ENCODE assay signal across 14 cellular contexts in the genomic region with DNA sequence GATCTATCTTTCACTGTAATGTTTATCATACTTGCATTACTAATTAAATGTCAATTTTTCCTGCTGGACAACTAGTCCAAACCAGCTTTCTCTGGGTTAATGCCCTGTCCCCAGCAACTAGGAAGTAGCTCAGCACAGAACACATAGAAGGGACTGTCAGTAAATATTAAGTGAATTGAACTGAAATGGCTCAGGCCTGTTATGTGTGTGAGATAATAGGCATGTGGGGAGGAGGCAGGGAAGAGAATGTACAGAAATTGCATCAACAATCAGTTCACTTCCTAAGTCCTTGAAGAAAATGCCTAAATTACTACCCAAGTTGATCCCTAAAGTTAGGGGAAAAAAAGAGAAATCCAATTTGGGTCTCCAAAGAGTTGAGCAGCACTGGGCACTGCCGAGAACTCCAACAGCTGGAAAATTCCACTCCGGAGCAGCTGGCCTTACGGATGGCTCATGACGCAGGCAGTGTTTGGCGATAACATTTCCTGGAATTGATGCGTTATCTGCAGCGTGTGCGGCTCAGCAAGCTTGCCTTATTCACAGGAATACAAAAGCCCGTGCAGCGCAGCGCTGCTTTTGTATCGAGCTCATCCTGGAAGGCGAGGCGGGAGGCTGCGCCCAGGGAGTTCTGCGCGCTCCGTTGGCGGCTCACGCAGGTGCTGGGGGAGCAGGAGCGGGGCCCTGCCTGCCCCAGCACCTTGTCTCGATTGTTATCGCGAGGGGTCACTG.
DNase-seq lines count a peak whose midpoint lies in the region; ATAC-seq and TF ChIP-seq lines count a peak whose summit lies in the region.
"Had no signal": no experiment of that assay in that cellular context is flagged by ENCODE, and none has a peak within 500 bp of the region (broad histone marks: within the 10 kb centered on the region; RNA-seq: fewer than 3 reads in every experiment).

No MANE protein-coding gene starts in this region.

- CTCF ChIA-PET in CD4-positive, alpha-beta T cell (lab: Charles Lee), result no interaction called here

- no peak overlapping the region for H3K4me3 Mint-ChIP-seq in CD4-positive, alpha-beta T cell

- H3K9me3 Mint-ChIP-seq in CD4-positive, alpha-beta T cell, result no peaks in the 10 kb centered on the region

- peak; percentile 29 for DNase-seq in NCI-H2029 (lab: John Stamatoyannopoulos, UW)
- no peak for DNase-seq in NCI-H2029 treated with DMSO at 0.1 percent for 48 hours (lab: John Stamatoyannopoulos, UW)
- peak; percentile 9 for DNase-seq in fibroblast of the aortic adventitia (ENCODE audit: low read depth)
- DNase-seq in SW 1271 (lab: John Stamatoyannopoulos, UW), result no peak
- DNase-seq in CD4-positive, alpha-beta T cell, result no peak
- no peak for DNase-seq in NCI-H2081 treated with DMSO at 0.1 percent for 48 hours (lab: John Stamatoyannopoulos, UW)
- DNase-seq: activated CD4-positive, alpha-beta T cell treated with anti-CD3 and anti-CD28 coated beads for 48 hours; activated effector memory CD4-positive, alpha-beta T cell treated with anti-CD3 and anti-CD28 coated beads, Interleukin-2, amount 50 U/mL, for 16 hours; colonic mucosa; NCI-H82 had no signal

- peak overlapping the region; percentile 30 for H3K27ac ChIP-seq in muscle layer of duodenum (ENCODE audit: low read length)
- H3K27ac ChIP-seq in CD4-positive, alpha-beta T cell (ENCODE audit: low read depth, low read length), result no peak overlapping the region
- H3K27ac ChIP-seq: 22Rv1, colonic mucosa had no signal

- no peaks in the 10 kb centered on the region for H3K4me1 ChIP-seq in muscle layer of duodenum (ENCODE audit: control insufficient read depth in 1 of 2, insufficient read depth in 2 of 2, low read length in 2 of 2)
- H3K4me1 ChIP-seq: colonic mucosa had no signal

- H3K36me3 Mint-ChIP-seq in CD4-positive, alpha-beta T cell (ENCODE audit: low read depth), result no peaks in the 10 kb centered on the region

- H3K4me1 Mint-ChIP-seq in CD4-positive, alpha-beta T cell (ENCODE audit: low read depth), result no peaks in the 10 kb centered on the region

- H3K9me3 ChIP-seq in muscle layer of duodenum (ENCODE audit: control insufficient read depth in 1 of 2, low read length in 2 of 2), result no peaks in the 10 kb centered on the region
- no peaks in the 10 kb centered on the region for H3K9me3 ChIP-seq in CD4-positive, alpha-beta T cell (ENCODE audit: control insufficient read depth, low read length)
- H3K9me3 ChIP-seq: colonic mucosa had no signal

- H3K27me3 ChIP-seq in muscle layer of duodenum (ENCODE audit: low read depth, low read length), result no peaks in the 10 kb centered on the region
- peaks cover 6% of the 10 kb centered on the region for H3K27me3 ChIP-seq in CD4-positive, alpha-beta T cell (ENCODE audit: control insufficient read depth, insufficient read depth, low read length)
- H3K27me3 ChIP-seq: colonic mucosa had no signal

- TF ChIP-seq CTCF in fibroblast of the aortic adventitia (IDR thresholded peaks at IDR 0.05; ENCODE audit: insufficient read depth, low read length), result no peak
- TF ChIP-seq CTCF in CD4-positive, alpha-beta T cell (IDR thresholded peaks at IDR 0.05), result no peak

- H3K36me3 ChIP-seq in muscle layer of duodenum (ENCODE audit: control insufficient read depth in 1 of 2, insufficient read depth in 2 of 2, low read length in 2 of 2), result no peaks in the 10 kb centered on the region
- H3K36me3 ChIP-seq: colonic mucosa had no signal

- no peak for ATAC-seq in CD4-positive, alpha-beta T cell (ENCODE audit: poor library complexity)
- no peak for ATAC-seq in HG02759 (IDR thresholded peaks at IDR 0.05; ENCODE audit: unreplicated experiment)
- ATAC-seq: GM12878 had no signal

- intact Hi-C loops in CD4-positive, alpha-beta T cell (cut with DNase I, micrococcal nuclease), result no loop called here

- POLR2A ChIA-PET in CD4-positive, alpha-beta T cell (lab: Charles Lee), result no interaction called here

- H3K27me3 Mint-ChIP-seq in CD4-positive, alpha-beta T cell, result peaks cover 21% of the 10 kb centered on the region

- H3K4me3 ChIP-seq in fibroblast of the aortic adventitia (ENCODE audit: low read depth, low read length) (no peak overlapping the region), muscle layer of duodenum (ENCODE audit: low read depth in 1 of 2, low read length in 2 of 2) (peak overlapping the region; percentile 28 to 30)
- H3K4me3 ChIP-seq: colonic mucosa, GM12878 had no signal

- H3K27ac Mint-ChIP-seq in CD4-positive, alpha-beta T cell, result no peak overlapping the region

Comparison
In these comparisons a context has a peak if more than half of its experiments do, and no peak if none do; other contexts are left out.
1. DNase-seq: peak in NCI-H2029 (single experiment) and fibroblast of the aortic adventitia (single experiment); none in NCI-H2029 treated with DMSO at 0.1 percent for 48 hours (single experiment), SW 1271 (0 of 2), CD4-positive, alpha-beta T cell (0 of 10) and NCI-H2081 treated with DMSO at 0.1 percent for 48 hours (single experiment).